In genomic region chr21:40047993-40048730, GRCh38 we compare ENCODE assay signal across 17 cellular contexts.
DNase-seq lines count a peak whose midpoint lies in the region; ATAC-seq and TF ChIP-seq lines count a peak whose summit lies in the region.
"Had no signal": no experiment of that assay in that cellular context is flagged by ENCODE, and none has a peak within 500 bp of the region (broad histone marks: within the 10 kb centered on the region; RNA-seq: fewer than 3 reads in every experiment).

No MANE protein-coding gene starts in this region.

- H3K18ac ChIP-seq in mesendoderm (ENCODE audit: low read length): no peak overlapping the region

- H2BK120ac ChIP-seq in mesendoderm (ENCODE audit: low read depth, low read length): no peak overlapping the region

- DNase-seq in left ventricle myocardium superior: no peak
- DNase-seq in left ventricle myocardium inferior: no peak
- DNase-seq in ascending aorta (ENCODE audit: low spot score in 2 of 2): peak; percentile 67 to 90
- peak; percentile 15 for DNase-seq in mesendoderm
- DNase-seq in aorta: peak; percentile 71 to 86
- no peak for DNase-seq in endothelial cell (ENCODE audit: low spot score)
- DNase-seq: ACHN; activated CD4-positive, alpha-beta T cell treated with anti-CD3 and anti-CD28 coated beads for 48 hours; effector CD4-positive, alpha-beta T cell; NCI-H510A; stimulated activated CD4-positive, alpha-beta T cell treated with anti-CD3 and anti-CD28 coated beads, Interleukin-12 subunit alpha, Interleukin-12 subunit beta, amount 100 ng/mL, for 4 hours; upper lobe of right lung had no signal

- peak; percentile 79 for ATAC-seq in left ventricle myocardium superior
- ATAC-seq in aorta (ENCODE audit: low FRiP score): peak; percentile 59
- ATAC-seq in HG03439 (IDR thresholded peaks at IDR 0.05; ENCODE audit: unreplicated experiment): no peak
- ATAC-seq in HG03571 (IDR thresholded peaks at IDR 0.05; ENCODE audit: unreplicated experiment): no peak
- ATAC-seq: upper lobe of right lung had no signal

- no peaks in the 10 kb centered on the region for H3K4me1 Mint-ChIP-seq in endothelial cell (ENCODE audit: unreplicated experiment)

- no peak overlapping the region for H3K4me3 Mint-ChIP-seq in endothelial cell (ENCODE audit: unreplicated experiment)
- H3K4me3 Mint-ChIP-seq: nephron had no signal

- H2AK5ac ChIP-seq in mesendoderm (ENCODE audit: low read length): no peak overlapping the region

- no peak overlapping the region for H2BK5ac ChIP-seq in mesendoderm (ENCODE audit: low read length)

- peaks cover 6% of the 10 kb centered on the region for H3K4me1 ChIP-seq in left ventricle myocardium inferior
- peaks cover 0 to 38% of the 10 kb centered on the region in 2 donors for H3K4me1 ChIP-seq in ascending aorta
- H3K4me1 ChIP-seq in mesendoderm (ENCODE audit: control insufficient read depth, low read depth, low read length): no peaks in the 10 kb centered on the region
- peaks cover 3 to 5% of the 10 kb centered on the region in 2 donors for H3K4me1 ChIP-seq in aorta (ENCODE audit: control insufficient read depth in 1 of 2, insufficient read depth in 2 of 2, low read length in 2 of 2)
- H3K4me1 ChIP-seq: upper lobe of right lung had no signal

- H3K36me3 ChIP-seq in left ventricle myocardium inferior (no peaks in the 10 kb centered on the region), ascending aorta (no peaks in the 10 kb centered on the region), mesendoderm (ENCODE audit: control insufficient read depth, insufficient read depth, low read length) (no peaks in the 10 kb centered on the region), aorta (ENCODE audit: control insufficient read depth in 1 of 2, insufficient read depth in 2 of 2, low read length in 1 of 2) (no peaks in the 10 kb centered on the region)
- H3K36me3 ChIP-seq: prostate gland, upper lobe of right lung had no signal

- intact Hi-C loops in left ventricle myocardium superior (cut with micrococcal nuclease) (no loop called here), left ventricle myocardium inferior (cut with micrococcal nuclease) (no loop called here), ascending aorta (cut with DNase I) (loop anchor here (10.0 kb wide), 2 partner anchors 153 to 183 kb away; partner anchors contain the start of gene PCP4), aorta (cut with DNase I) (loop anchor here (5.0 kb wide), 2 partner anchors 69 to 161 kb away; no protein-coding TSS in a partner anchor)

- peaks cover 15% of the 10 kb centered on the region for H3K9me3 Mint-ChIP-seq in endothelial cell (ENCODE audit: unreplicated experiment)
- H3K9me3 Mint-ChIP-seq: nephron had no signal

- no peaks in the 10 kb centered on the region for H3K9me3 ChIP-seq in left ventricle myocardium inferior (replicated peaks)
- H3K9me3 ChIP-seq in ascending aorta: no peaks in the 10 kb centered on the region
- H3K9me3 ChIP-seq in aorta (ENCODE audit: control insufficient read depth, low read length): no peaks in the 10 kb centered on the region
- H3K9me3 ChIP-seq: prostate gland, upper lobe of right lung had no signal

- no peak overlapping the region for H3K27ac Mint-ChIP-seq in endothelial cell (ENCODE audit: unreplicated experiment)
- H3K27ac Mint-ChIP-seq: activated T-helper 2 cell treated with anti-CD3 and anti-CD28 coated beads, Interferon-gamma antibody, Interleukin-2, Interleukin-4, amounts not matched to agents 10 μg/mL and 5 μg/mL and 100 μg/mL, durations not matched to agents 14 hours and 24 hours and 36 hours had no signal

- H3K36me3 Mint-ChIP-seq in endothelial cell (ENCODE audit: low read depth, unreplicated experiment): no peaks in the 10 kb centered on the region

- H3K4me2 ChIP-seq in mesendoderm (ENCODE audit: low read length): no peak overlapping the region

- no peak overlapping the region for H3K56ac ChIP-seq in mesendoderm (ENCODE audit: low read length)

- TF ChIP-seq CTCF in left ventricle myocardium inferior (IDR thresholded peaks at IDR 0.05; ENCODE audit: borderline replicate concordance) (no peak), ascending aorta (IDR thresholded peaks at IDR 0.05) (no peak), endothelial cell (IDR thresholded peaks at IDR 0.05; ENCODE audit: unreplicated experiment) (no peak)

- no peak overlapping the region for H3K4me3 ChIP-seq in left ventricle myocardium inferior
- no peak overlapping the region for H3K4me3 ChIP-seq in ascending aorta
- H3K4me3 ChIP-seq in mesendoderm (ENCODE audit: low read length): no peak overlapping the region
- no peak overlapping the region for H3K4me3 ChIP-seq in aorta (ENCODE audit: low read length in 2 of 2)
- H3K4me3 ChIP-seq: prostate gland, upper lobe of right lung had no signal

- no peaks in the 10 kb centered on the region for H3K79me1 ChIP-seq in mesendoderm (ENCODE audit: low read length)

- H3K27me3 ChIP-seq in left ventricle myocardium inferior (ENCODE audit: low read depth): no peaks in the 10 kb centered on the region
- no peaks in the 10 kb centered on the region for H3K27me3 ChIP-seq in ascending aorta
- no peaks in the 10 kb centered on the region for H3K27me3 ChIP-seq in mesendoderm (ENCODE audit: insufficient read depth, low read length, poor library complexity)
- no peaks in the 10 kb centered on the region for H3K27me3 ChIP-seq in aorta (ENCODE audit: control insufficient read depth in 1 of 2, insufficient read depth in 2 of 2, low read length in 1 of 2)
- H3K27me3 ChIP-seq: upper lobe of right lung had no signal

- H3K4ac ChIP-seq in mesendoderm (ENCODE audit: low read depth, low read length): no peak overlapping the region

- H4K8ac ChIP-seq in mesendoderm (ENCODE audit: low read depth, low read length): no peak overlapping the region

- H3K23ac ChIP-seq in mesendoderm (ENCODE audit: low read length): no peak overlapping the region

- no CpG with 5 or more reads among the region's 5 CpGs for WGBS in mesendoderm (ENCODE audit: extremely low coverage, insufficient coverage, low lambda C conversion rate)
- WGBS in aorta, 2 donors: 5 to 7% methylated on average over 5 of the region's 5 CpGs

- H4K5ac ChIP-seq in mesendoderm (ENCODE audit: low read length): no peak overlapping the region

- no peaks in the 10 kb centered on the region for H3K27me3 Mint-ChIP-seq in endothelial cell (ENCODE audit: unreplicated experiment)

- H3K9ac ChIP-seq in mesendoderm (ENCODE audit: low read length): no peak overlapping the region

- H3K27ac ChIP-seq in left ventricle myocardium inferior (replicated peaks) (no peak overlapping the region), ascending aorta (peak overlapping the region; percentile 84 to 85), mesendoderm (ENCODE audit: low read depth, low read length) (no peak overlapping the region), aorta (ENCODE audit: low read depth in 1 of 2, low read length in 2 of 2) (peak overlapping the region; percentile 66 to 87)
- H3K27ac ChIP-seq: upper lobe of right lung had no signal

- H3K79me2 ChIP-seq in mesendoderm (ENCODE audit: control insufficient read depth, insufficient read depth, low read length): no peaks in the 10 kb centered on the region

- no peak overlapping the region for H2BK15ac ChIP-seq in mesendoderm (replicated peaks; ENCODE audit: low read depth)

Comparison
In these comparisons a context has a peak if more than half of its experiments do, and no peak if none do; other contexts are left out.
1. ATAC-seq: peak in left ventricle myocardium superior (single experiment) and aorta (single experiment); none in HG03439 (single experiment) and HG03571 (single experiment).
2. DNase-seq: peak in ascending aorta (2 of 2), mesendoderm (single experiment) and aorta (2 of 2); none in left ventricle myocardium superior (single experiment), left ventricle myocardium inferior (single experiment) and endothelial cell (single experiment).
3. H3K27ac ChIP-seq: peak in ascending aorta (2 of 2) and aorta (2 of 2); none in left ventricle myocardium inferior (single experiment) and mesendoderm (single experiment).
4. intact Hi-C loops: an anchor here in ascending aorta (10.0 kb wide) and aorta (5.0 kb wide); none called in left ventricle myocardium superior and left ventricle myocardium inferior.